In the genomic region with DNA sequence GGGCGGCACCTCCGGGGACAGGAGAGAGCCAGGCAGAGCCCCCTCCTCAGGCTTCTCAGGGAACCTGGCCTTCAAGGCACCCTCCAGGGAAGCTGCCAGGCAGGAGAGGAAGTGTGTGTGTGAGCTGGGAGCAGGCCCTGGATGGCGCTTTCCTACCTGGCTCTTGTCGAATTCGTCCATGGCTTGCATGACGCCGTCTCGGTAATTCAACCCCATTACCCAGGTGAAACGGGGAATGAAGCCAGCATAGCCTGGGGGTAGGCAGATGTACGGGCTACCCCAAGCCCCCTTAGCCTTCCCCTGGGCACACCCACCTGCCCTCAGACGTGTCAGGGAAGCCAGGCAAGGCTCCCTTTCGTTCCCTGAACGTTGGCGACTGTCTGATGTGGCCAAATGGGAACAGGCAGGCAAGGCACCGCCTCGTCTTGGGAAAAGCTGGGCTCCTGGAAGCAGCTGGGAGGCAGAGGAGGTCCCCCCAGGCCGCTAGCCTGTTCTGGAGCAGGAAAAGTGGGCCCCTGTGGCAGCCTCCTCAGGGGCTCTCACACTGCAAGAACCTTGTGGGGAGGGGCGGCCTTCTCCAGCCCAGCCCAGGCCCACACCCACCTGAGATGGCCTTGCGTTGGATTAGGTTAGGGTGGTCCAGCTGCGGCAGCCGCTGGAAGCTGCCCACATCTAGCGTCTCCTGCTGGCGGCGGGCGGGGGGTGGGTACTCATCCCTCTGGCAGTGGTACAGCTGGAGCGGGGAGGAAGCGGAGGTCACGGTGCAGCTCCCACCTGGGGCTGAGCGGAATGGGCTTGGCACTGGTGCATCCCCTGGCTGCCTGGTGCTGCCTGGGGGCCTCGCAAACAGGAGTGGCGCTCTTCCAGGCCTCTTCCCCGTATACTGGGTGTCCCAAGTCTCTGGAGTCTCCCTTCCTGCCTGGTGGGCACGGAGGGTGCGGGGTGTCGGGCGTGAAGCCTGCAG, we compare ENCODE assay signal across 13 cellular contexts. TPM values are rescaled to one million over a fixed set of nuclear protein-coding genes. Genes with fewer than 3 reads are reported as not detected.
A peak's percentile ranks its signal among the peaks of the same experiment; 100 is the strongest.
DNase-seq lines count a peak whose midpoint lies in the region; ATAC-seq lines count a peak whose summit lies in the region.
"Had no signal": no experiment of that assay in that cellular context is flagged by ENCODE, and none has a peak within 500 bp of the region (broad histone marks: within the 10 kb centered on the region; RNA-seq: fewer than 3 reads in every experiment).

No MANE protein-coding gene starts in this region.

- peaks cover 9 to 11% of the 10 kb centered on the region in 2 donors for H3K36me3 Mint-ChIP-seq in activated T-cell treated with anti-CD3 and anti-CD28 coated beads, Interleukin-2, amount 50 U/mL, for 72 hours (ENCODE audit: insufficient read depth in 2 of 2)
- peaks cover 30% of the 10 kb centered on the region for H3K36me3 Mint-ChIP-seq in activated CD4-positive, alpha-beta memory T cell treated with anti-CD3 and anti-CD28 coated beads, Interleukin-2, amount 10 ng/mL, durations not matched to agents 7 days and 5 days (ENCODE audit: low read depth)

- no peaks in the 10 kb centered on the region for H3K9me3 Mint-ChIP-seq in activated T-cell treated with anti-CD3 and anti-CD28 coated beads, Interleukin-2, amount 50 U/mL, for 72 hours
- H3K9me3 Mint-ChIP-seq in activated CD4-positive, alpha-beta memory T cell treated with anti-CD3 and anti-CD28 coated beads, Interleukin-2, amount 10 ng/mL, durations not matched to agents 7 days and 5 days: no peaks in the 10 kb centered on the region

- no peaks in the 10 kb centered on the region for H3K27me3 Mint-ChIP-seq in activated T-cell treated with anti-CD3 and anti-CD28 coated beads, Interleukin-2, amount 50 U/mL, for 72 hours (ENCODE audit: low read depth)
- H3K27me3 Mint-ChIP-seq in activated CD4-positive, alpha-beta memory T cell treated with anti-CD3 and anti-CD28 coated beads, Interleukin-2, amount 10 ng/mL, durations not matched to agents 7 days and 5 days: no peaks in the 10 kb centered on the region
- H3K27me3 Mint-ChIP-seq: B cell had no signal

- peaks cover 24% of the 10 kb centered on the region for H3K4me1 Mint-ChIP-seq in activated T-cell treated with anti-CD3 and anti-CD28 coated beads, Interleukin-2, amount 50 U/mL, for 72 hours (ENCODE audit: low read depth)
- H3K4me1 Mint-ChIP-seq in activated CD4-positive, alpha-beta memory T cell treated with anti-CD3 and anti-CD28 coated beads, Interleukin-2, amount 10 ng/mL, durations not matched to agents 7 days and 5 days: peaks cover 25% of the 10 kb centered on the region

- POLR2A ChIA-PET in activated CD4-positive, alpha-beta memory T cell treated with anti-CD3 and anti-CD28 coated beads, Interleukin-2, amount 10 ng/mL, durations not matched to agents 7 days and 5 days (lab: Charles Lee): interaction anchor here (0.5 to 10.4 kb wide), 5 partner anchors 8 to 705 kb away, joined by 3 to 251 read pairs (median 4); partner anchors contain the start of genes NELFB and STPG3

- no peak for ATAC-seq in activated T-cell treated with anti-CD3 and anti-CD28 coated beads, Interleukin-2, amount 50 U/mL, for 72 hours (replicated peaks in 1 of 2)
- ATAC-seq in GM21423 (IDR thresholded peaks at IDR 0.05; ENCODE audit: unreplicated experiment) (no peak), HG02938 (IDR thresholded peaks at IDR 0.05; ENCODE audit: unreplicated experiment) (no peak)

- peak overlapping the region in 1 of 2 donors; percentile 41 for H3K4me3 Mint-ChIP-seq in activated T-cell treated with anti-CD3 and anti-CD28 coated beads, Interleukin-2, amount 50 U/mL, for 72 hours
- no peak overlapping the region for H3K4me3 Mint-ChIP-seq in activated CD4-positive, alpha-beta memory T cell treated with anti-CD3 and anti-CD28 coated beads, Interleukin-2, amount 10 ng/mL, durations not matched to agents 7 days and 5 days
- H3K4me3 Mint-ChIP-seq: B cell had no signal

- CTCF ChIA-PET in activated CD4-positive, alpha-beta memory T cell treated with anti-CD3 and anti-CD28 coated beads, Interleukin-2, amount 10 ng/mL, durations not matched to agents 7 days and 5 days (lab: Charles Lee): no interaction called here

- DNase-seq in activated T-cell treated with anti-CD3 and anti-CD28 coated beads, Interleukin-2, amount 50 U/mL, for 72 hours: peak in 1 of 2 donors; percentile 29
- DNase-seq in activated T-cell treated with anti-CD3 and anti-CD28 coated beads, Interleukin-2, amount 50 U/mL, for 1 hour: no peak
- DNase-seq in NCI-H69 (lab: John Stamatoyannopoulos, UW) (peak; percentile 90), dermis blood vessel endothelial cell (peak; percentile 52)
- peak; percentile 46 for DNase-seq in stimulated activated CD8-positive, alpha-beta memory T cell treated with anti-CD3 and anti-CD28 coated beads, Interleukin-4, amount 100 ng/mL, for 48 hours
- no peak for DNase-seq in activated CD4-positive, alpha-beta memory T cell treated with anti-CD3 and anti-CD28 coated beads, Interleukin-2, amount 10 ng/mL, durations not matched to agents 7 days and 5 days
- DNase-seq: activated CD4-positive, CD25-positive, alpha-beta regulatory T cell treated with anti-CD3 and anti-CD28 coated beads, Interleukin-2, amount 50 U/mL, for 72 hours; activated gamma-delta T cell treated with Interleukin-2 at 50 U/mL for 16 hours; dorsolateral prefrontal cortex; NCI-H1105 had no signal

- peak overlapping the region; percentile 54 for H3K27ac Mint-ChIP-seq in activated T-cell treated with anti-CD3 and anti-CD28 coated beads, Interleukin-2, amount 50 U/mL, for 72 hours
- no peak overlapping the region for H3K27ac Mint-ChIP-seq in activated CD4-positive, alpha-beta memory T cell treated with anti-CD3 and anti-CD28 coated beads, Interleukin-2, amount 10 ng/mL, durations not matched to agents 7 days and 5 days
- H3K27ac Mint-ChIP-seq: B cell had no signal

RNA-seq across cellular contexts. Expression of gene TUBB4B, which starts 3.7 kb away (rescaled TPM):
- 100 to 1,000 TPM; 122 to 128 TPM for total RNA-seq in activated T-cell treated with anti-CD3 and anti-CD28 coated beads, Interleukin-2, amount 50 U/mL, for 72 hours
- 128 and 305 TPM in 2 replicates for total RNA-seq in dermis blood vessel endothelial cell
- total RNA-seq in activated CD4-positive, alpha-beta memory T cell treated with anti-CD3 and anti-CD28 coated beads, Interleukin-2, amount 10 ng/mL, durations not matched to agents 7 days and 5 days: 100 to 1,000 TPM; 314 to 319 TPM

RNA-seq across cellular contexts. Expression of gene STPG3, which starts 6.3 kb away (rescaled TPM):
- total RNA-seq in activated T-cell treated with anti-CD3 and anti-CD28 coated beads, Interleukin-2, amount 50 U/mL, for 72 hours: under 1 TPM in 1 of 2 donors, not detected in 1; 0.63 TPM
- total RNA-seq in dermis blood vessel endothelial cell: 0.34 TPM in 1 of 2 replicates, not detected in the other
- total RNA-seq in activated CD4-positive, alpha-beta memory T cell treated with anti-CD3 and anti-CD28 coated beads, Interleukin-2, amount 10 ng/mL, durations not matched to agents 7 days and 5 days: not detected
- total RNA-seq: B cell, dorsolateral prefrontal cortex had no signal

RNA-seq across cellular contexts. Expression of gene NELFB, which starts 10.4 kb away (rescaled TPM):
- 10 to 100 TPM; 53.1 to 56.6 TPM for total RNA-seq in activated T-cell treated with anti-CD3 and anti-CD28 coated beads, Interleukin-2, amount 50 U/mL, for 72 hours
- 55.3 and 83.7 TPM in 2 replicates for total RNA-seq in dermis blood vessel endothelial cell
- total RNA-seq in activated CD4-positive, alpha-beta memory T cell treated with anti-CD3 and anti-CD28 coated beads, Interleukin-2, amount 10 ng/mL, durations not matched to agents 7 days and 5 days: 10 to 100 TPM; 58.8 to 59.6 TPM

RNA-seq across cellular contexts. Expression of gene SLC34A3, which starts 14.1 kb away (rescaled TPM):
- under 1 TPM; 0.12 to 0.14 TPM for total RNA-seq in activated T-cell treated with anti-CD3 and anti-CD28 coated beads, Interleukin-2, amount 50 U/mL, for 72 hours
- not detected in 2 replicates for total RNA-seq in dermis blood vessel endothelial cell
- not detected for total RNA-seq in activated CD4-positive, alpha-beta memory T cell treated with anti-CD3 and anti-CD28 coated beads, Interleukin-2, amount 10 ng/mL, durations not matched to agents 7 days and 5 days
- total RNA-seq: B cell had no signal

RNA-seq across cellular contexts. Expression of gene RNF224, which starts 17.5 kb away (rescaled TPM):
- total RNA-seq in activated T-cell treated with anti-CD3 and anti-CD28 coated beads, Interleukin-2, amount 50 U/mL, for 72 hours: under 1 TPM in 1 of 2 donors, not detected in 1; 0.14 TPM
- total RNA-seq in dermis blood vessel endothelial cell: not detected in 2 replicates
- under 1 TPM in 1 of 2 experiments, not detected in 1; 0.20 TPM for total RNA-seq in activated CD4-positive, alpha-beta memory T cell treated with anti-CD3 and anti-CD28 coated beads, Interleukin-2, amount 10 ng/mL, durations not matched to agents 7 days and 5 days
- total RNA-seq: B cell had no signal

Comparison
In these comparisons a context has a peak if more than half of its experiments do, and no peak if none do; other contexts are left out.
1. DNase-seq: peak in NCI-H69 (single experiment), dermis blood vessel endothelial cell (single experiment) and stimulated activated CD8-positive, alpha-beta memory T cell treated with anti-CD3 and anti-CD28 coated beads, Interleukin-4, amount 100 ng/mL, for 48 hours (single experiment); none in activated T-cell treated with anti-CD3 and anti-CD28 coated beads, Interleukin-2, amount 50 U/mL, for 1 hour (single experiment) and activated CD4-positive, alpha-beta memory T cell treated with anti-CD3 and anti-CD28 coated beads, Interleukin-2, amount 10 ng/mL, durations not matched to agents 7 days and 5 days (single experiment).